Comparison of ENCODE assay signal across 13 cellular contexts in genomic region chr14:53999061-53999488, GRCh38. TPM values are rescaled to one million over a fixed set of nuclear protein-coding genes. Genes with fewer than 3 reads are reported as not detected.
DNase-seq lines count a peak whose midpoint lies in the region; ATAC-seq and TF ChIP-seq lines count a peak whose summit lies in the region.
"Had no signal": no experiment of that assay in that cellular context is flagged by ENCODE, and none has a peak within 500 bp of the region (broad histone marks: within the 10 kb centered on the region; RNA-seq: fewer than 3 reads in every experiment).

No MANE protein-coding gene starts in this region.

- in situ Hi-C loops in T47D (cut with HindIII; ENCODE audit: low pct_unique_long_range_greater_than_20kb, low sequenced_read_pairs), result no loop called here

- 72 to 76% methylated on average over 5 of the region's 5 CpGs for WGBS in lung, 2 donors
- WGBS in spleen, 5 donors, result 70 to 82% (median 73%) methylated on average over 5 of the region's 5 CpGs

- H3K4me3 Mint-ChIP-seq in HFFc6, result peak overlapping the region; percentile 6
- H3K4me3 Mint-ChIP-seq: T-helper 2 cell treated with Interferon-gamma antibody and Interleukin-4, amounts not matched to agents 5 μg/mL and 100 μg/mL, for 36 hours had no signal

- TF ChIP-seq CTCF in HFFc6 (IDR thresholded peaks at IDR 0.05) (no peak), lung (IDR thresholded peaks at IDR 0.05; ENCODE audit: control extremely low read depth, extremely low read depth) (no peak), spleen (IDR thresholded peaks at IDR 0.05 in 8 of 11, conservative IDR thresholded peaks at IDR 0.05 in 3 of 11) (no peak)

- H3K4me3 ChIP-seq in lung (no peak overlapping the region), spleen (no peak overlapping the region)
- H3K4me3 ChIP-seq: BLaER1 treated with 17β-estradiol and CSF1 and Interleukin-3, amounts not matched to agents 10 nM and 100 nM had no signal

- H3K36me3 Mint-ChIP-seq in HFFc6 (ENCODE audit: low read depth), result no peaks in the 10 kb centered on the region

- ATAC-seq in lung (ENCODE audit: insufficient read depth, low FRiP score) (no peak), GM18505 (IDR thresholded peaks at IDR 0.05; ENCODE audit: unreplicated experiment) (no peak)
- ATAC-seq: sciatic nerve had no signal

- H3K36me3 ChIP-seq in lung (ENCODE audit: control insufficient read depth in 2 of 2, insufficient read depth in 2 of 2, low read length in 2 of 2), result no peaks in the 10 kb centered on the region
- H3K36me3 ChIP-seq in spleen, result no peaks in the 10 kb centered on the region
- H3K36me3 ChIP-seq: BLaER1 treated with 17β-estradiol and CSF1 and Interleukin-3, amounts not matched to agents 10 nM and 100 nM had no signal

- H3K4me1 Mint-ChIP-seq in HFFc6 (ENCODE audit: low read depth), result peaks cover 61% of the 10 kb centered on the region

- intact Hi-C loops in spleen (cut with DNase I; ENCODE audit: low total_unique reads), result no loop called here

- DNase-seq in AG08395 (ENCODE audit: low spot score), result peak; percentile 48
- peak; percentile 84 for DNase-seq in HFFc6
- peak; percentile 30 to 51 for DNase-seq in T47D (ENCODE audit: low read depth in 1 of 2, low spot score in 1 of 2)
- DNase-seq in lung (ENCODE audit: low spot score), result peak; percentile 59
- DNase-seq in activated CD4-positive, alpha-beta T cell treated with anti-CD3 and anti-CD28 coated beads, Interleukin-2, amount 50 U/mL, for 4 hours, result no peak
- no peak for DNase-seq in spleen
- no peak for DNase-seq in anterior cingulate cortex (lab: John Stamatoyannopoulos, UW)
- DNase-seq: central memory CD4-positive, alpha-beta T cell; NCI-H2029 had no signal

- H3K9me3 Mint-ChIP-seq in HFFc6, result no peaks in the 10 kb centered on the region
- H3K9me3 Mint-ChIP-seq: T-helper 2 cell treated with Interferon-gamma antibody and Interleukin-4, amounts not matched to agents 5 μg/mL and 100 μg/mL, for 36 hours had no signal

- H3K27ac ChIP-seq in lung (ENCODE audit: low read depth in 1 of 2, low read length in 1 of 2), result no peak overlapping the region
- H3K27ac ChIP-seq in spleen, result no peak overlapping the region
- H3K27ac ChIP-seq: BLaER1 treated with 17β-estradiol and CSF1 and Interleukin-3, amounts not matched to agents 10 nM and 100 nM had no signal

- H3K27ac Mint-ChIP-seq in HFFc6, result peak overlapping the region; percentile 42
- H3K27ac Mint-ChIP-seq: T-helper 2 cell treated with Interferon-gamma antibody and Interleukin-4, amounts not matched to agents 5 μg/mL and 100 μg/mL, for 36 hours had no signal

- TF ChIP-seq POLR2A in GM18505 (IDR thresholded peaks at IDR 0.05; ENCODE audit: borderline replicate concordance, extremely low read depth, insufficient read depth, insufficient read length), result no peak
- TF ChIP-seq POLR2A in spleen (IDR thresholded peaks at IDR 0.05), result no peak

- no peaks in the 10 kb centered on the region for H3K27me3 ChIP-seq in lung (ENCODE audit: control insufficient read depth, insufficient read depth)
- no peaks in the 10 kb centered on the region for H3K27me3 ChIP-seq in spleen (replicated peaks in 1 of 7)
- H3K27me3 ChIP-seq: BLaER1 treated with 17β-estradiol and CSF1 and Interleukin-3, amounts not matched to agents 10 nM and 100 nM had no signal

- H3K4me1 ChIP-seq in lung (ENCODE audit: control insufficient read depth in 2 of 2, insufficient read depth in 2 of 2, low read length in 2 of 2) (peaks cover 0 to 1% of the 10 kb centered on the region in 2 donors), spleen (no peaks in the 10 kb centered on the region)

- no peaks in the 10 kb centered on the region for H3K9me3 ChIP-seq in lung (ENCODE audit: control insufficient read depth in 2 of 2, insufficient read depth in 1 of 2, low read length in 1 of 2)
- H3K9me3 ChIP-seq in spleen, result no peaks in the 10 kb centered on the region
- H3K9me3 ChIP-seq: BLaER1 treated with 17β-estradiol and CSF1 and Interleukin-3, amounts not matched to agents 10 nM and 100 nM had no signal

- H3K27me3 Mint-ChIP-seq in HFFc6 (ENCODE audit: insufficient read depth), result no peaks in the 10 kb centered on the region

RNA-seq across cellular contexts. Expression of gene BMP4, which starts 42.5 kb away (rescaled TPM):
- 10 to 100 TPM in 2 of 6 experiments, 1 to 10 TPM in 4; 4.0 to 14.5 (median 4.4) TPM for total RNA-seq in HFFc6 (2021; fragmentation: NEBNext Ultra II Directional; extraction: Animal tissue kit (Norgen Biotek cat#: 25700))
- total RNA-seq in lung (10 to 100 TPM; 13.3 to 39.0 TPM), spleen (1 to 10 TPM; 3.3 to 8.9 (median 4.1) TPM)
- polyA plus RNA-seq in lung (10 to 100 TPM in 1 of 2 donors, 1 to 10 TPM in 1; 7.1 to 10.5 TPM), spleen (1 to 10 TPM; 1.0 to 2.9 (median 2.1) TPM)

Comparison
In these comparisons a context has a peak if more than half of its experiments do, and no peak if none do; other contexts are left out.
1. DNase-seq: peak in AG08395 (single experiment), HFFc6 (single experiment), T47D (2 of 2) and lung (single experiment); none in activated CD4-positive, alpha-beta T cell treated with anti-CD3 and anti-CD28 coated beads, Interleukin-2, amount 50 U/mL, for 4 hours (0 of 2), spleen (single experiment) and anterior cingulate cortex (0 of 58).